ENCODE assay signal across 1 cellular context in the genomic region with DNA sequence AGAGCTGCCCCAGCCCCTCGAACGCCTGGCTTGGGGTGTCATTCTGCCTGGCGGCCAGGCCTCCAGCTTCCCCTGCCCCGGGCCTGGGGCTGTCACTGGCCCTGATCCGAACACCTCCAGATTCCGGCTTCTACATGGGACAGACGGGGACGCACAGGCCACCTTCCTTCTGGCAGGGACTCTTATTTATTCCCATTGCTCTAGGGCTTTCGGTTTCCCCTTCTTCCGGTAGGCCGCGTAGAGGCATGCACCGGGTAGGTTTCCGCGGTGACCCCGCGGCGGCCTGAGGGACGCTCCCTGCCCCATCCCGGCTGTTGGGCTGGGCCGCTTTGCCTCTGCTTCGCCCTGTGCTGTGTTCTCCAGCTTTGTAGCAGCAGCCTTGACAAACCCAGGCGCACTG.
TF ChIP-seq lines count a peak whose summit lies in the region.

No MANE protein-coding gene starts in this region.

TF ChIP-seq in GM23338, 12 proteins besides CTCF, POLR2A, EP300 and RAD21 (continued from another document):
- TF ChIP-seq ZNF462 (CRISPR knock-in tag; IDR thresholded peaks at IDR 0.05) (no peak), NANOG (IDR thresholded peaks at IDR 0.05; ENCODE audit: borderline replicate concordance) (no peak)
